ENCODE assay signal across 24 cellular contexts in the genomic region with DNA sequence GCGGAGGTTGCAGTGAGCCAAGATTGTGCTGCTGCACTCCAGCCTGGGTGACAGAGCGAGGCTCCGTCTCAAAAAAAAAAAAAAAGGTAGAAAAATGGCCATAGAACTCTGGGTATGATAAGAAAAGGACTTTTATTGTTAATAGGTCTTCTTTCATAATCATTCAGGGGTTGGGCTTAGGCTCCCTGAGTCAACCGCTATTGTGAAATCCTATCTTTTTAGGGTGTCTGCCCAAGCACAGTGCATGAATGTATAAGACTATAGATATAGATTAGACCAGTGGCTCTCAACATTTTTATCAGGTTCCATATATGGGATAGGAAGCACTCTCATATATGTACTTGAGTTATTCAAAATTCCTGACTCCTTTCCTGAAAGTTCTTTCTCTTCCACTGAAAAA. TPM values are rescaled to one million over a fixed set of nuclear protein-coding genes. Genes with fewer than 3 reads are reported as not detected.
DNase-seq lines count a peak whose midpoint lies in the region; ATAC-seq and TF ChIP-seq lines count a peak whose summit lies in the region.
"Had no signal": no experiment of that assay in that cellular context is flagged by ENCODE, and none has a peak within 500 bp of the region (broad histone marks: within the 10 kb centered on the region; RNA-seq: fewer than 3 reads in every experiment).

No MANE protein-coding gene starts in this region.

- 88 to 94% (median 94%) methylated on average over 4 of the region's 4 CpGs for WGBS in ovary, 3 donors

- TF ChIP-seq EP300 in ovary (IDR thresholded peaks at IDR 0.05): no peak

- no TSS peak for BruUV-seq in MCF 10A (replicated peaks; lab: Mats Ljungman, UMichigan)

- no peaks in the 10 kb centered on the region for H3K36me3 Mint-ChIP-seq in MCF 10A (ENCODE audit: insufficient read depth, unreplicated experiment)
- H3K36me3 Mint-ChIP-seq: T-cell had no signal

- no peak overlapping the region for H3K4me3 Mint-ChIP-seq in MCF 10A (ENCODE audit: unreplicated experiment)
- H3K4me3 Mint-ChIP-seq: activated T-cell treated with anti-CD3 and anti-CD28 coated beads, Interleukin-2, amount 50 U/mL, for 24 hours; stimulated activated naive CD8-positive, alpha-beta T cell treated with anti-CD3 and anti-CD28 coated beads, Interleukin-15, amount 100 ng/mL, for 72 hours; T-cell had no signal

- TF ChIP-seq POLR2A in breast epithelium (IDR thresholded peaks at IDR 0.05) (no peak), GM18505 (IDR thresholded peaks at IDR 0.05; ENCODE audit: borderline replicate concordance, extremely low read depth, insufficient read depth, insufficient read length) (no peak), ovary (IDR thresholded peaks at IDR 0.05) (no peak)

- peak overlapping the region; percentile 69 for H3K27ac Mint-ChIP-seq in MCF 10A (ENCODE audit: low read depth, unreplicated experiment)
- H3K27ac Mint-ChIP-seq: activated T-cell treated with anti-CD3 and anti-CD28 coated beads, Interleukin-2, amount 50 U/mL, for 24 hours; stimulated activated naive CD8-positive, alpha-beta T cell treated with anti-CD3 and anti-CD28 coated beads, Interleukin-15, amount 100 ng/mL, for 72 hours; T-cell had no signal

- intact Hi-C loops in MCF 10A (cut with micrococcal nuclease) (no loop called here), breast epithelium (cut with DNase I; ENCODE audit: low total_unique reads) (no loop called here), ovary (cut with DNase I) (no loop called here)

- POLR2A ChIA-PET in MCF 10A (lab: Yijun Ruan, JAX): interaction anchor here (1.1 to 2.8 kb wide), 3 partner anchors 18 to 48 kb away, joined by 3 to 16 read pairs (median 3); partner anchors contain the start of gene USP15
- POLR2A ChIA-PET in HEK293T (lab: Yijun Ruan, JAX): no interaction called here

- H3K27ac ChIP-seq in breast epithelium (no peak overlapping the region), ovary (no peak overlapping the region)
- H3K27ac ChIP-seq: cardiac muscle cell, prostate gland, tibial nerve had no signal

- TF ChIP-seq CTCF in MCF 10A (IDR thresholded peaks at IDR 0.05; ENCODE audit: unreplicated experiment): no peak
- no peak for TF ChIP-seq CTCF in breast epithelium (IDR thresholded peaks at IDR 0.05)
- no peak for TF ChIP-seq CTCF in epithelial cell of esophagus (IDR thresholded peaks at IDR 0.05; ENCODE audit: insufficient read depth, low read depth, low read length, missing control alignments)
- no peak for TF ChIP-seq CTCF in ovary (IDR thresholded peaks at IDR 0.05)

- no peak overlapping the region for H3K4me3 ChIP-seq in breast epithelium
- no peak overlapping the region for H3K4me3 ChIP-seq in epithelial cell of esophagus (ENCODE audit: low read length)
- no peak overlapping the region for H3K4me3 ChIP-seq in ovary
- H3K4me3 ChIP-seq: cardiac muscle cell, prostate gland, tibial nerve had no signal

- CTCF ChIA-PET in MCF 10A (lab: Yijun Ruan, JAX) (interaction anchor here (0.6 to 4.9 kb wide), 6 partner anchors 10 to 88 kb away, joined by 3 to 30 read pairs (median 4); a partner anchor contains a TSS), HEK293T (lab: Yijun Ruan, JAX) (interaction anchor here (0.7 to 1.7 kb wide), 2 partner anchors 18 to 1737 kb away, joined by 4 to 15 read pairs; a partner anchor contains a TSS)

- H3K4me1 Mint-ChIP-seq in MCF 10A (ENCODE audit: insufficient read depth, unreplicated experiment): peaks cover 11% of the 10 kb centered on the region

- H3K4me1 ChIP-seq in breast epithelium (no peaks in the 10 kb centered on the region), ovary (ENCODE audit: insufficient read depth) (no peaks in the 10 kb centered on the region)
- H3K4me1 ChIP-seq: prostate gland had no signal

- no peak for ATAC-seq in GM18505 (IDR thresholded peaks at IDR 0.05; ENCODE audit: unreplicated experiment)
- ATAC-seq: stimulated activated naive CD8-positive, alpha-beta T cell treated with anti-CD3 and anti-CD28 coated beads, Interleukin-15, amount 100 ng/mL, for 72 hours; T-cell had no signal

- DNase-seq in MCF 10A (ENCODE audit: unreplicated experiment) (peak; percentile 77), breast epithelium (ENCODE audit: low spot score in 2 of 2) (no peak), OCI-M1 (lab: John Stamatoyannopoulos, UW) (peak; percentile 69), epithelial cell of esophagus (ENCODE audit: low read depth) (peak; percentile 79), ovary (no peak), HEK293T (ENCODE audit: extremely low spot score) (no peak)
- DNase-seq in activated naive CD4-positive, alpha-beta T cell treated with anti-CD3 and anti-CD28 coated beads, Interleukin-2, amount 50 U/mL, for 16 hours: no peak
- DNase-seq: activated CD4-positive, alpha-beta T cell treated with anti-CD3 and anti-CD28 coated beads for 4 hours; activated naive CD4-positive, alpha-beta T cell; activated T-cell treated with anti-CD3 and anti-CD28 coated beads, Interleukin-2, amount 50 U/mL, for 24 hours; amniotic stem cell; cortex of kidney; head of caudate nucleus; KBM-7; kidney glomerular epithelial cell; MM.1S; NCI-H187; NCI-H526 treated with DMSO at 0.1 percent for 48 hours; stimulated activated naive CD8-positive, alpha-beta T cell treated with anti-CD3 and anti-CD28 coated beads, Interleukin-15, amount 100 ng/mL, for 72 hours; T-cell had no signal

- no peaks in the 10 kb centered on the region for H3K36me3 ChIP-seq in breast epithelium
- no peaks in the 10 kb centered on the region for H3K36me3 ChIP-seq in ovary
- H3K36me3 ChIP-seq: cardiac muscle cell, prostate gland, tibial nerve had no signal

- no peaks in the 10 kb centered on the region for H3K9me3 Mint-ChIP-seq in MCF 10A (ENCODE audit: unreplicated experiment)
- H3K9me3 Mint-ChIP-seq: activated T-cell treated with anti-CD3 and anti-CD28 coated beads, Interleukin-2, amount 50 U/mL, for 24 hours; stimulated activated naive CD8-positive, alpha-beta T cell treated with anti-CD3 and anti-CD28 coated beads, Interleukin-15, amount 100 ng/mL, for 72 hours; T-cell had no signal

- H3K27me3 ChIP-seq in breast epithelium (no peaks in the 10 kb centered on the region), ovary (no peaks in the 10 kb centered on the region)
- H3K27me3 ChIP-seq: cardiac muscle cell, tibial nerve had no signal

- no peaks in the 10 kb centered on the region for H3K9me3 ChIP-seq in breast epithelium
- no peaks in the 10 kb centered on the region for H3K9me3 ChIP-seq in ovary
- H3K9me3 ChIP-seq: prostate gland, tibial nerve had no signal

- H3K27me3 Mint-ChIP-seq in MCF 10A (ENCODE audit: insufficient read depth, unreplicated experiment): no peaks in the 10 kb centered on the region
- H3K27me3 Mint-ChIP-seq: activated T-cell treated with anti-CD3 and anti-CD28 coated beads, Interleukin-2, amount 50 U/mL, for 24 hours; stimulated activated naive CD8-positive, alpha-beta T cell treated with anti-CD3 and anti-CD28 coated beads, Interleukin-15, amount 100 ng/mL, for 72 hours; T-cell had no signal

TF ChIP-seq in HEK293T, 16 proteins besides CTCF, POLR2A, EP300 and RAD21:
- no peak for TF ChIP-seq NFRKB (IDR thresholded peaks at IDR 0.05)
- no peak for TF ChIP-seq CTBP1 (IDR thresholded peaks at IDR 0.05; ENCODE audit: borderline replicate concordance)
- no peak for TF ChIP-seq PKNOX1 (IDR thresholded peaks at IDR 0.05)
- TF ChIP-seq ELF4 (IDR thresholded peaks at IDR 0.05): no peak
- no peak for TF ChIP-seq LEF1 (IDR thresholded peaks at IDR 0.05; ENCODE audit: borderline replicate concordance)
- TF ChIP-seq TARDBP (IDR thresholded peaks at IDR 0.05): no peak
- TF ChIP-seq L3MBTL2 (conservative IDR thresholded peaks at IDR 0.05): no peak
- no peak for TF ChIP-seq FOXK2 (IDR thresholded peaks at IDR 0.05)
- TF ChIP-seq ARNT (IDR thresholded peaks at IDR 0.05): no peak
- no peak for TF ChIP-seq HDGF (IDR thresholded peaks at IDR 0.05; ENCODE audit: borderline replicate concordance)
- no peak for TF ChIP-seq FOXM1 (IDR thresholded peaks at IDR 0.05; ENCODE audit: borderline replicate concordance)
- TF ChIP-seq ZNF384 (IDR thresholded peaks at IDR 0.05): no peak
- TF ChIP-seq SP1 (IDR thresholded peaks at IDR 0.05): no peak
- TF ChIP-seq SUZ12 (IDR thresholded peaks at IDR 0.05): no peak
- no peak for TF ChIP-seq BHLHE40 (IDR thresholded peaks at IDR 0.05; ENCODE audit: borderline replicate concordance)
- no peak for TF ChIP-seq FOXA1 (IDR thresholded peaks at IDR 0.05)

RNA-seq across cellular contexts. Expression of gene USP15, which starts 48.7 kb away (rescaled TPM):
- total RNA-seq in MCF 10A (2022): 63.6 and 71.0 TPM in 2 replicates
- total RNA-seq in breast epithelium: 100 to 1,000 TPM in 2 of 3 donors, 10 to 100 TPM in 1; 65.9 to 234 (median 110) TPM
- 100 to 1,000 TPM in 1 of 7 donors, 10 to 100 TPM in 6; 46.6 to 152 (median 62.9) TPM for total RNA-seq in ovary
- polyA plus RNA-seq in ovary: 10 to 100 TPM; 35.7 to 36.2 TPM

Comparison
In these comparisons a context has a peak if more than half of its experiments do, and no peak if none do; other contexts are left out.
1. DNase-seq: peak in MCF 10A (single experiment), OCI-M1 (single experiment) and epithelial cell of esophagus (single experiment); none in breast epithelium (0 of 2), activated naive CD4-positive, alpha-beta T cell treated with anti-CD3 and anti-CD28 coated beads, Interleukin-2, amount 50 U/mL, for 16 hours (single experiment), ovary (0 of 5) and HEK293T (single experiment).